10 cellular contexts compared by ENCODE assay signal in genomic region chr3:46947545-46947899, GRCh38. TPM values are rescaled to one million over a fixed set of nuclear protein-coding genes. Genes with fewer than 3 reads are reported as not detected.
DNase-seq lines count a peak whose midpoint lies in the region; ATAC-seq, FAIRE-seq and TF ChIP-seq lines count a peak whose summit lies in the region.
"Had no signal": no experiment of that assay in that cellular context is flagged by ENCODE, and none has a peak within 500 bp of the region (broad histone marks: within the 10 kb centered on the region; RNA-seq: fewer than 3 reads in every experiment).

No MANE protein-coding gene starts in this region.

- H3K9me3 Mint-ChIP-seq in activated CD4-positive, alpha-beta T cell treated with anti-CD3 and anti-CD28 coated beads for 36 hours (ENCODE audit: low read depth): no peaks in the 10 kb centered on the region

- no peak for DNase-seq in activated CD4-positive, alpha-beta T cell treated with anti-CD3 and anti-CD28 coated beads for 36 hours
- DNase-seq in activated CD4-positive, alpha-beta T cell treated with anti-CD3 and anti-CD28 coated beads, Interleukin-2, amount 50 U/mL, for 48 hours: no peak
- DNase-seq in ascending aorta (ENCODE audit: low spot score in 2 of 2): no peak
- DNase-seq in right lobe of liver: no peak
- no peak for DNase-seq in stomach
- DNase-seq in GM19239 (ENCODE audit: insufficient read length, low spot score): no peak
- DNase-seq: T1000 had no signal

- POLR2A ChIA-PET in activated CD4-positive, alpha-beta T cell treated with anti-CD3 and anti-CD28 coated beads for 36 hours (lab: Charles Lee): interaction anchor here (1.0 to 1.7 kb wide), 3 partner anchors 12 to 32 kb away, joined by 3 to 8 read pairs (median 4); partner anchors contain the start of gene NBEAL2

- ATAC-seq in activated CD4-positive, alpha-beta T cell treated with anti-CD3 and anti-CD28 coated beads for 36 hours: peak; percentile 21
- no peak for ATAC-seq in right lobe of liver
- no peak for ATAC-seq in HG03097 (IDR thresholded peaks at IDR 0.05; ENCODE audit: low FRiP score, unreplicated experiment)
- no peak for ATAC-seq in HG03469 (IDR thresholded peaks at IDR 0.05; ENCODE audit: unreplicated experiment)

- H3K27ac ChIP-seq in ascending aorta: peak overlapping the region; percentile 69 to 75
- H3K27ac ChIP-seq in right lobe of liver: peak overlapping the region; percentile 41 to 92 (median 42)
- peak overlapping the region; percentile 79 to 91 (median 88) for H3K27ac ChIP-seq in stomach

- H3K27ac Mint-ChIP-seq in activated CD4-positive, alpha-beta T cell treated with anti-CD3 and anti-CD28 coated beads for 36 hours: peak overlapping the region; percentile 92

- CTCF ChIA-PET in activated CD4-positive, alpha-beta T cell treated with anti-CD3 and anti-CD28 coated beads for 36 hours (lab: Charles Lee): interaction anchor here (0.5 to 2.3 kb wide), 5 partner anchors 11 to 840 kb away, joined by 3 to 13 read pairs (median 5); no protein-coding TSS in a partner anchor

- peaks cover 0 to under 1% of the 10 kb centered on the region in 2 donors for H3K36me3 ChIP-seq in ascending aorta
- no peaks in the 10 kb centered on the region for H3K36me3 ChIP-seq in right lobe of liver
- H3K36me3 ChIP-seq in stomach: peaks cover 0 to 5% (median 0%) of the 10 kb centered on the region in 4 donors

- peak overlapping the region; percentile 62 for H3K4me3 Mint-ChIP-seq in activated CD4-positive, alpha-beta T cell treated with anti-CD3 and anti-CD28 coated beads for 36 hours

- no peaks in the 10 kb centered on the region for H3K27me3 ChIP-seq in ascending aorta
- H3K27me3 ChIP-seq in right lobe of liver: no peaks in the 10 kb centered on the region
- H3K27me3 ChIP-seq in stomach: no peaks in the 10 kb centered on the region

- intact Hi-C loops in activated CD4-positive, alpha-beta T cell treated with anti-CD3 and anti-CD28 coated beads for 36 hours (cut with DNase I, micrococcal nuclease): loop anchor here in 1 of 2 experiments (1.0 kb wide), 1 partner anchor 12 kb away; no protein-coding TSS in a partner anchor
- intact Hi-C loops in ascending aorta (cut with DNase I): no loop called here
- intact Hi-C loops in right lobe of liver (cut with DNase I): no loop called here
- intact Hi-C loops in stomach (cut with DNase I; ENCODE audit: low total_unique reads): no loop called here

- FAIRE-seq in GM19239 (lab: Jason Lieb, UNC): no peak
- FAIRE-seq: A204.1 had no signal

- H3K27me3 Mint-ChIP-seq in activated CD4-positive, alpha-beta T cell treated with anti-CD3 and anti-CD28 coated beads for 36 hours: no peaks in the 10 kb centered on the region

- 60% methylated on average over 1 of the region's 4 CpGs for WGBS in right lobe of liver (ENCODE audit: insufficient coverage, low coverage, low lambda C conversion rate, missing lambda C conversion rate)
- WGBS in stomach, 5 donors: 33 to 57% (median 44%) methylated on average over 3 to 4 of the region's 4 CpGs

- TF ChIP-seq EP300 in stomach (IDR thresholded peaks at IDR 0.05): no peak

- H3K4me1 Mint-ChIP-seq in activated CD4-positive, alpha-beta T cell treated with anti-CD3 and anti-CD28 coated beads for 36 hours: peaks cover 78% of the 10 kb centered on the region

- TF ChIP-seq POLR2A in right lobe of liver (IDR thresholded peaks at IDR 0.05): no peak
- TF ChIP-seq POLR2A in stomach (IDR thresholded peaks at IDR 0.05): no peak

- H3K4me3 ChIP-seq in ascending aorta: no peak overlapping the region
- H3K4me3 ChIP-seq in right lobe of liver: no peak overlapping the region
- peak overlapping the region in 2 of 4 donors; percentile 5 to 22 for H3K4me3 ChIP-seq in stomach

- H3K36me3 Mint-ChIP-seq in activated CD4-positive, alpha-beta T cell treated with anti-CD3 and anti-CD28 coated beads for 36 hours (ENCODE audit: low read depth): peaks cover 29% of the 10 kb centered on the region

- H3K4me1 ChIP-seq in ascending aorta (peaks cover 16 to 31% of the 10 kb centered on the region in 2 donors), right lobe of liver (peaks cover 0 to 81% (median 39%) of the 10 kb centered on the region in 4 donors), stomach (peaks cover 80 to 97% (median 93%) of the 10 kb centered on the region in 4 donors)

- no peaks in the 10 kb centered on the region for H3K9me3 ChIP-seq in ascending aorta
- H3K9me3 ChIP-seq in right lobe of liver: no peaks in the 10 kb centered on the region
- H3K9me3 ChIP-seq in stomach: no peaks in the 10 kb centered on the region

- TF ChIP-seq CTCF in ascending aorta (IDR thresholded peaks at IDR 0.05) (no peak), right lobe of liver (IDR thresholded peaks at IDR 0.05) (no peak), stomach (IDR thresholded peaks at IDR 0.05) (no peak)

RNA-seq across cellular contexts. Expression of gene CCDC12, which starts 29.0 kb away (rescaled TPM):
- total RNA-seq in activated CD4-positive, alpha-beta T cell treated with anti-CD3 and anti-CD28 coated beads for 36 hours: 10 to 100 TPM; 45.4 to 47.8 TPM
- 34.3 TPM for total RNA-seq in ascending aorta
- 10 to 100 TPM; 14.6 to 24.2 (median 17.0) TPM for total RNA-seq in right lobe of liver
- 10 to 100 TPM in 4 of 5 donors, 1 to 10 TPM in 1; 2.9 to 55.3 (median 38.4) TPM for total RNA-seq in stomach
- polyA plus RNA-seq in stomach: 10 to 100 TPM; 84.2 to 88.7 (median 84.5) TPM

RNA-seq across cellular contexts. Expression of gene NBEAL2, which starts 31.9 kb away (rescaled TPM):
- 10 to 100 TPM; 83.4 to 84.9 TPM for total RNA-seq in activated CD4-positive, alpha-beta T cell treated with anti-CD3 and anti-CD28 coated beads for 36 hours
- 70.2 TPM for total RNA-seq in ascending aorta
- total RNA-seq in right lobe of liver: 10 to 100 TPM in 5 of 6 experiments, 1 to 10 TPM in 1; 8.9 to 11.7 (median 10.8) TPM
- total RNA-seq in stomach: 100 to 1,000 TPM in 4 of 5 donors, 10 to 100 TPM in 1; 50.9 to 653 (median 247) TPM
- polyA plus RNA-seq in stomach: 100 to 1,000 TPM in 1 of 3 donors, 10 to 100 TPM in 2; 35.0 to 193 (median 49.2) TPM
